Comparison of ENCODE assay signal across 1 cellular context in genomic region chr15:101010781-101011180, GRCh38.
TF ChIP-seq lines count a peak whose summit lies in the region.

No MANE protein-coding gene starts in this region.

TF ChIP-seq in GM12878, 131 proteins besides CTCF, POLR2A, EP300 and RAD21:
- TF ChIP-seq CEBPZ (IDR thresholded peaks at IDR 0.05; ENCODE audit: low read depth, low read length) (no peak), WRNIP1 (IDR thresholded peaks at IDR 0.05; ENCODE audit: borderline replicate concordance, low read depth, low read length) (no peak), PBX3 (IDR thresholded peaks at IDR 0.05; ENCODE audit: insufficient replicate concordance, low read depth, low read length) (peak; percentile 10)
